1 cellular context compared by ENCODE assay signal in the genomic region with DNA sequence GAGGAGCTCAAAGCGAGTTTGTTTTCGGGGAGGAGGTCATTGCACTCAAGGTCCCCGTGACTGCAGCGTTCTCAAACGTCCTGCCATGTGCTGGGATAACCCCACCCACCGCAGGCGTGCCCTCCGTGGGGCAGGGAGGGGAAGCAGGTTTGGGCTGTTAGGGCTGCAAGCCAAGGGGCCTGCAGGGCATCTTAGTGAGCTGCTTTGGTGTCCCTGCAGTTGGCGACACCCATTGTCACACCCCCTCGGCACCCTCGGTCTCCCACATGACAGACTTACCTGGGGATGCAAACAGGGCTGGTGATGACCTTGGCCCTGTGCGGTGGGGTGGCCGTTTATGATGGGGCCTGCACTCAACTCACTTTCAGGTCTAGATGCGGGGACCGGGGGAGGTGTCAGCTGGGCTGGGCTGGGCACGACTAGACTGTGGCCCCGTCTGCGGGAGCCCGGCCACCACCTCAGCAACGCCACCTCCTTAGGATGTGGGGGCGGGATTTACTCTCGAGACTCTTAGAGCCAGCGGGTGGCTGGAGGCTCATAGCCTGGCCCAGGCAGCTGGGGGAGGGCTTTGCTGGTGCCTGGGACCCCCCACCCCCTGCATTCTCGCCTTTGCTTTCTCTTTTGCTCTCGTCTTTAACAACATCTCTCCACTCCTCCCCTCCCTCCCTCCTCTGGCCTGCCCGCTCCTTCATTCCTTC.
TF ChIP-seq lines count a peak whose summit lies in the region.

No MANE protein-coding gene starts in this region.

TF ChIP-seq in GM12878, 131 proteins besides CTCF, POLR2A, EP300 and RAD21:
- TF ChIP-seq, protein P1, sequence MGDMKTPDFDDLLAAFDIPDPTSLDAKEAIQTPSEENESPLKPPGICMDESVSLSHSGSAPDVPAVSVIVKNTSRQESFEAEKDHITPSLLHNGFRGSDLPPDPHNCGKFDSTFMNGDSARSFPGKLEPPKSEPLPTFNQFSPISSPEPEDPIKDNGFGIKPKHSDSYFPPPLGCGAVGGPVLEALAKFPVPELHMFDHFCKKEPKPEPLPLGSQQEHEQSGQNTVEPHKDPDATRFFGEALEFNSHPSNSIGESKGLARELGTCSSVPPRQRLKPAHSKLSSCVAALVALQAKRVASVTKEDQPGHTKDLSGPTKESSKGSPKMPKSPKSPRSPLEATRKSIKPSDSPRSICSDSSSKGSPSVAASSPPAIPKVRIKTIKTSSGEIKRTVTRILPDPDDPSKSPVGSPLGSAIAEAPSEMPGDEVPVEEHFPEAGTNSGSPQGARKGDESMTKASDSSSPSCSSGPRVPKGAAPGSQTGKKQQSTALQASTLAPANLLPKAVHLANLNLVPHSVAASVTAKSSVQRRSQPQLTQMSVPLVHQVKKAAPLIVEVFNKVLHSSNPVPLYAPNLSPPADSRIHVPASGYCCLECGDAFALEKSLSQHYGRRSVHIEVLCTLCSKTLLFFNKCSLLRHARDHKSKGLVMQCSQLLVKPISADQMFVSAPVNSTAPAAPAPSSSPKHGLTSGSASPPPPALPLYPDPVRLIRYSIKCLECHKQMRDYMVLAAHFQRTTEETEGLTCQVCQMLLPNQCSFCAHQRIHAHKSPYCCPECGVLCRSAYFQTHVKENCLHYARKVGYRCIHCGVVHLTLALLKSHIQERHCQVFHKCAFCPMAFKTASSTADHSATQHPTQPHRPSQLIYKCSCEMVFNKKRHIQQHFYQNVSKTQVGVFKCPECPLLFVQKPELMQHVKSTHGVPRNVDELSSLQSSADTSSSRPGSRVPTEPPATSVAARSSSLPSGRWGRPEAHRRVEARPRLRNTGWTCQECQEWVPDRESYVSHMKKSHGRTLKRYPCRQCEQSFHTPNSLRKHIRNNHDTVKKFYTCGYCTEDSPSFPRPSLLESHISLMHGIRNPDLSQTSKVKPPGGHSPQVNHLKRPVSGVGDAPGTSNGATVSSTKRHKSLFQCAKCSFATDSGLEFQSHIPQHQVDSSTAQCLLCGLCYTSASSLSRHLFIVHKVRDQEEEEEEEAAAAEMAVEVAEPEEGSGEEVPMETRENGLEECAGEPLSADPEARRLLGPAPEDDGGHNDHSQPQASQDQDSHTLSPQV (IDR thresholded peaks at IDR 0.05): no peak
- TF ChIP-seq TCF12 (IDR thresholded peaks at IDR 0.05; ENCODE audit: low read depth, low read length): no peak
- no peak for TF ChIP-seq HCFC1 (IDR thresholded peaks at IDR 0.05; ENCODE audit: low read length)
- TF ChIP-seq ASH2L (IDR thresholded peaks at IDR 0.05; ENCODE audit: borderline replicate concordance, low read depth): no peak
- no peak for TF ChIP-seq CBFB (IDR thresholded peaks at IDR 0.05; ENCODE audit: low read depth)
- TF ChIP-seq WRNIP1 (IDR thresholded peaks at IDR 0.05; ENCODE audit: borderline replicate concordance, low read depth, low read length): no peak
- TF ChIP-seq POLR2AphosphoS5 (IDR thresholded peaks at IDR 0.05; ENCODE audit: low read length): no peak
- TF ChIP-seq SPI1 (IDR thresholded peaks at IDR 0.05; ENCODE audit: borderline replicate concordance, insufficient read depth, low read depth, low read length): no peak
- no peak for TF ChIP-seq E4F1 (IDR thresholded peaks at IDR 0.05; ENCODE audit: borderline replicate concordance, partially characterized antibody)
- TF ChIP-seq, protein P2, sequence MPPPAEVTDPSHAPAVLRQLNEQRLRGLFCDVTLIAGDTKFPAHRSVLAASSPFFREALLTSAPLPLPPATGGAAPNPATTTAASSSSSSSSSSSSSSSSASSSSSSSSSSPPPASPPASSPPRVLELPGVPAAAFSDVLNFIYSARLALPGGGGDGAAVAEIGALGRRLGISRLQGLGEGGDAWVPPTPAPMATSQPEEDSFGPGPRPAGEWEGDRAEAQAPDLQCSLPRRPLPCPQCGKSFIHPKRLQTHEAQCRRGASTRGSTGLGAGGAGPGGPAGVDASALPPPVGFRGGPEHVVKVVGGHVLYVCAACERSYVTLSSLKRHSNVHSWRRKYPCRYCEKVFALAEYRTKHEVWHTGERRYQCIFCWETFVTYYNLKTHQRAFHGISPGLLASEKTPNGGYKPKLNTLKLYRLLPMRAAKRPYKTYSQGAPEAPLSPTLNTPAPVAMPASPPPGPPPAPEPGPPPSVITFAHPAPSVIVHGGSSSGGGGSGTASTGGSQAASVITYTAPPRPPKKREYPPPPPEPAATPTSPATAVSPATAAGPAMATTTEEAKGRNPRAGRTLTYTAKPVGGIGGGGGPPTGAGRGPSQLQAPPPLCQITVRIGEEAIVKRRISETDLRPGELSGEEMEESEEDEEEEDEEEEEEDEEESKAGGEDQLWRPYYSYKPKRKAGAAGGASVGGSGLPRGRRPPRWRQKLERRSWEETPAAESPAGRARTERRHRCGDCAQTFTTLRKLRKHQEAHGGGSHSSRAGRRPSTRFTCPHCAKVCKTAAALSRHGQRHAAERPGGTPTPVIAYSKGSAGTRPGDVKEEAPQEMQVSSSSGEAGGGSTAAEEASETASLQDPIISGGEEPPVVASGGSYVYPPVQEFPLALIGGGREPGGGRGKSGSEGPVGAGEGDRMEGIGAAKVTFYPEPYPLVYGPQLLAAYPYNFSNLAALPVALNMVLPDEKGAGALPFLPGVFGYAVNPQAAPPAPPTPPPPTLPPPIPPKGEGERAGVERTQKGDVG (CRISPR knock-in tag; IDR thresholded peaks at IDR 0.05): no peak
- no peak for TF ChIP-seq BHLHE40 (IDR thresholded peaks at IDR 0.05; ENCODE audit: borderline replicate concordance in 1 of 2, low read depth in 2 of 2, low read length in 1 of 2)
- no peak for TF ChIP-seq SMAD5 (IDR thresholded peaks at IDR 0.05; ENCODE audit: low read depth)
- no peak for TF ChIP-seq GATAD2B (conservative IDR thresholded peaks at IDR 0.05; ENCODE audit: low read depth)
- TF ChIP-seq ZNF274 (IDR thresholded peaks at IDR 0.05; ENCODE audit: insufficient read depth, insufficient read length): no peak
- TF ChIP-seq POLR2AphosphoS2 (IDR thresholded peaks at IDR 0.05; ENCODE audit: low read depth, low read length): no peak
- TF ChIP-seq LARP7 (IDR thresholded peaks at IDR 0.05): no peak
- TF ChIP-seq MTA3 (IDR thresholded peaks at IDR 0.05; ENCODE audit: borderline replicate concordance, low read length): no peak
